Comparison of ENCODE assay signal across 20 cellular contexts in the genomic region with DNA sequence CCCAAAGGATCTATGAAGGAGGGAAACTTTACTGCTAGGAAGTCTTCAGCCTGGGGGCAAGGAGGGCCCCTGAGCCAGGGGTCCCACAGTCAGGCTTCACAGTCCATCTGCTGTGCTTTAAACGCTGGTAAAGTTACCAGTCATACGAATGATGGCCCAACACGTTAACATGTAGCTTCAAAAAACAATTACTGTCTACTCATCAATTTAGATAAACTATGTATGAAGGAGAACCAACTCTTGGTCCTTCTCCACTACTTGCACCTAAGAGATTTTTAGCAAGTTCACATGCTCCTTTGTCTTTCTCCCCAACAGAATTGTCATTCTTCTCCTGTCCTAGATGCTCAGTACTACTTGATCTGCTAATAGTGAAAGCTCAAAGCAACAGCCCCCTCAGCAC.
"Had no signal": no experiment of that assay in that cellular context is flagged by ENCODE, and none has a peak within 500 bp of the region (broad histone marks: within the 10 kb centered on the region; RNA-seq: fewer than 3 reads in every experiment).

No MANE protein-coding gene starts in this region.

- FAIRE-seq: urothelium cell line had no signal

- H3K9me3 ChIP-seq: colonic mucosa, prostate gland, stomach, thoracic aorta had no signal

- H3K4me1 ChIP-seq: colonic mucosa, prostate gland had no signal

- H3K36me3 ChIP-seq: brain microvascular endothelial cell, colonic mucosa, prostate gland had no signal

- DNase-seq: activated CD4-positive, alpha-beta T cell treated with anti-CD3 and anti-CD28 coated beads, Interleukin-2, amount 50 U/mL, for 1 hour; activated CD4-positive, CD25-positive, alpha-beta regulatory T cell treated with anti-CD3 and anti-CD28 coated beads, Interleukin-2, amount 50 U/mL, for 72 hours; activated CD8-positive, alpha-beta memory T cell treated with anti-CD3 and anti-CD28 coated beads, Interleukin-2, amount 50 U/mL, for 4 hours; activated naive CD4-positive, alpha-beta T cell treated with anti-CD3 and anti-CD28 coated beads for 36 hours; activated T-cell treated with anti-CD3 and anti-CD28 coated beads, Interleukin-2, amount 50 U/mL, for 4 hours; anterior cingulate cortex; brain microvascular endothelial cell; colonic mucosa; endodermal cell; mammary epithelial cell; stimulated activated CD4-positive, alpha-beta T cell treated with anti-CD3 and anti-CD28 coated beads, Interleukin-4, amount 100 ng/mL, for 1 hour; stomach; SW 1271; T-helper 2 cell had no signal

- H3K4me3 ChIP-seq: colonic mucosa, prostate gland, smooth muscle cell, stomach, thoracic aorta had no signal

- ATAC-seq: activated T-cell treated with anti-CD3 and anti-CD28 coated beads, Interleukin-2, amount 50 U/mL, for 4 hours; stimulated activated effector memory CD8-positive, alpha-beta T cell treated with anti-CD3 and anti-CD28 coated beads, Interleukin-12 subunit alpha, Interleukin-12 subunit beta, amount 100 ng/mL, for 72 hours had no signal

- H3K27me3 ChIP-seq: brain microvascular endothelial cell, colonic mucosa, stomach had no signal

- H3K27ac ChIP-seq: brain microvascular endothelial cell, colonic mucosa, prostate gland, VCaP had no signal
